13 cellular contexts compared by ENCODE assay signal in genomic region chr14:92160619-92161018, GRCh38. TPM values are rescaled to one million over a fixed set of nuclear protein-coding genes. Genes with fewer than 3 reads are reported as not detected.
DNase-seq lines count a peak whose midpoint lies in the region; ATAC-seq and TF ChIP-seq lines count a peak whose summit lies in the region.
"Had no signal": no experiment of that assay in that cellular context is flagged by ENCODE, and none has a peak within 500 bp of the region (broad histone marks: within the 10 kb centered on the region; RNA-seq: fewer than 3 reads in every experiment).

No MANE protein-coding gene starts in this region.

- in situ Hi-C loops in astrocyte of the cerebellum (cut with HindIII; ENCODE audit: low sequenced_read_pairs) = no loop called here

- no peaks in the 10 kb centered on the region for H3K27me3 ChIP-seq in lower lobe of right lung (ENCODE audit: low read depth)

- no peaks in the 10 kb centered on the region for H3K27me3 Mint-ChIP-seq in T-cell

- no peaks in the 10 kb centered on the region for H3K9me3 ChIP-seq in lower lobe of right lung

- peaks cover 10% of the 10 kb centered on the region for H3K4me1 ChIP-seq in lower lobe of right lung

- CTCF ChIA-PET in T-cell (lab: Charles Lee) = no interaction called here

- H3K27ac ChIP-seq in lower lobe of right lung = no peak overlapping the region
- H3K27ac ChIP-seq: SK-N-MC had no signal

- H3K36me3 Mint-ChIP-seq in T-cell = peaks cover 66% of the 10 kb centered on the region

- intact Hi-C loops in lower lobe of right lung (cut with DNase I) = no loop called here

- H3K36me3 ChIP-seq in lower lobe of right lung = peaks cover 97% of the 10 kb centered on the region

- POLR2A ChIA-PET in T-cell (lab: Charles Lee) = no interaction called here

- ATAC-seq in GM18498 (IDR thresholded peaks at IDR 0.05; ENCODE audit: unreplicated experiment) = peak; percentile 47
- ATAC-seq in lower lobe of right lung = peak; percentile 73 to 87
- no peak for ATAC-seq in T-cell (replicated peaks in 1 of 4)

- H3K4me3 ChIP-seq in astrocyte of the cerebellum (ENCODE audit: low read depth, low read length) (no peak overlapping the region), lower lobe of right lung (no peak overlapping the region)
- H3K4me3 ChIP-seq: SK-N-MC, smooth muscle cell had no signal

- peak; percentile 79 for DNase-seq in AG08396 (ENCODE audit: low spot score)
- peak; percentile 24 for DNase-seq in astrocyte of the cerebellum (ENCODE audit: low read depth)
- no peak for DNase-seq in lower lobe of right lung
- no peak for DNase-seq in GM19240 (ENCODE audit: insufficient read length, low spot score)
- no peak for DNase-seq in T-cell
- DNase-seq in DMS 273 treated with DMSO at 0.1 percent for 48 hours (lab: John Stamatoyannopoulos, UW) = no peak
- no peak for DNase-seq in hippocampal formation (lab: John Stamatoyannopoulos, UW)
- DNase-seq: activated CD4-positive, alpha-beta T cell treated with anti-CD3 and anti-CD28 coated beads, Interleukin-2, amount 50 U/mL, for 1 hour; effector memory CD4-positive, alpha-beta T cell; NCI-H524 treated with DMSO at 0.1 percent for 48 hours had no signal

- TF ChIP-seq CTCF in astrocyte of the cerebellum (IDR thresholded peaks at IDR 0.05; ENCODE audit: low read depth, low read length, missing control alignments) = no peak
- TF ChIP-seq CTCF in lower lobe of right lung (IDR thresholded peaks at IDR 0.05) = no peak

- peaks cover 5 to 15% (median 7%) of the 10 kb centered on the region in 3 donors for H3K9me3 Mint-ChIP-seq in T-cell

- H3K4me3 Mint-ChIP-seq in T-cell = no peak overlapping the region

- peaks cover 0 to 3% (median 0%) of the 10 kb centered on the region in 3 donors for H3K4me1 Mint-ChIP-seq in T-cell

- H3K27ac Mint-ChIP-seq in T-cell = peak overlapping the region in 1 of 2 donors; percentile 22

RNA-seq across cellular contexts. Expression of gene CPSF2, which starts 38.9 kb away (rescaled TPM):
- total RNA-seq in lower lobe of right lung (65.4 TPM), T-cell (10 to 100 TPM; 27.6 to 57.4 (median 45.5) TPM)

RNA-seq across cellular contexts. Expression of gene NDUFB1, which starts 39.1 kb away (rescaled TPM):
- total RNA-seq in lower lobe of right lung = 124 TPM
- 10 to 100 TPM; 40.1 to 81.1 (median 75.0) TPM for total RNA-seq in T-cell

RNA-seq across cellular contexts. Expression of gene ATXN3, which starts 54.2 kb away (rescaled TPM):
- 47.9 TPM for total RNA-seq in lower lobe of right lung
- total RNA-seq in T-cell = 10 to 100 TPM; 31.0 to 50.2 (median 41.8) TPM

Comparison
In these comparisons a context has a peak if more than half of its experiments do, and no peak if none do; other contexts are left out.
1. DNase-seq: peak in AG08396 (single experiment) and astrocyte of the cerebellum (single experiment); none in lower lobe of right lung (single experiment), GM19240 (single experiment), T-cell (0 of 34), DMS 273 treated with DMSO at 0.1 percent for 48 hours (single experiment) and hippocampal formation (0 of 2).
2. ATAC-seq: peak in GM18498 (single experiment) and lower lobe of right lung (2 of 2); none in T-cell (0 of 4).